In the genomic region with DNA sequence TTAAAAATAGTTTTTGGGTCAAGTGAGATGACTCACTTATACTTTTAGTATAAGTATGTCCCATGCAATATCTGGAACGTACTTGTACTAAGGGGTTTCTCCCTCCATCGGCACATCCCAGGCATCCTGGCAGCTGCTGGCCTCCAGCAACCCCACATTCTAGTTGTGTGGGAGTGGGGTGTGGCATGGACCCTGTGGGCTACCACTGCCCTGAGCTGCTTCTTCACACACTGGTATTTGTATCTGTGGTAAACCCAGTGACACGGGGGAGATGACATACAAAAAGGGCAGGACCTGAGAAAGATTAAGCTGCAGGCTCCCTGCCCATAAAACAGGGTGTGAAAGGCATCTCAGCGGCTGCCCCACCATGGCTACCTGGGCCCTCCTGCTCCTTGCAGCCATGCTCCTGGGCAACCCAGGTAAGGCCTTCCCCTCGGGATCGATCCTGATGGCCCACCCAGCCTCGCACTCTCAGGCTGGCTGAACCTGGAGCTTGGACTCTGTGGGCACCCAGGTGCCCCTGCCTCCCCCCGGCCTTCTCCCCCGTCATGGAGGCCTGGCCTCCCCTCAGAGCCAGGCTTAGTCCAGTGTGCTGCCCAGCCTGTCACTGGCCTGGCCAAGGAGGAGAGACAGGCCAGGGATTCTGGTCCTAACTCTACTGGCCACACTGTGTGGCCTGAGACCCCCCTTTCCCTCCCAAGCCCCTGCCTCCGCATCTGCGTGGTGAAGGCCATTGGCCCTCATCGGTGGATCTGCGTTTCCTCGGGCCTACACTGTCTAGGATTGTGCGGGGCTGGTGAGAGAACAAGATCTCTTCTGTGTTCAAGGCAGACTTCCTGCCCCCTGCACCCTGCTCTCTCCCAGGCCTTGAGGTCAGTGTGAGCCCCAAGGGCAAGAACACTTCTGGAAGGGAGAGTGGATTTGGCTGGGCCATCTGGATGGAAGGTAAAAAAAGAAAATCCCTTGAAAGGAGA, we compare ENCODE assay signal across 1 cellular context.
TF ChIP-seq lines count a peak whose summit lies in the region.

A gene (plus strand): TSS at position 307 of the 974 bp plus-strand sequence. CDS start 61 bp downstream, at position 368.

TF ChIP-seq in IMR-90, 13 proteins besides CTCF, POLR2A, EP300 and RAD21 (continued from another document):
- TF ChIP-seq CEBPB (IDR thresholded peaks at IDR 0.05; ENCODE audit: low read depth, low read length) (no peak), BHLHE40 (IDR thresholded peaks at IDR 0.05; ENCODE audit: low read depth, low read length) (no peak), MAZ (IDR thresholded peaks at IDR 0.05; ENCODE audit: borderline replicate concordance, low read depth, low read length) (no peak)
- TF ChIP-seq, protein P1, sequence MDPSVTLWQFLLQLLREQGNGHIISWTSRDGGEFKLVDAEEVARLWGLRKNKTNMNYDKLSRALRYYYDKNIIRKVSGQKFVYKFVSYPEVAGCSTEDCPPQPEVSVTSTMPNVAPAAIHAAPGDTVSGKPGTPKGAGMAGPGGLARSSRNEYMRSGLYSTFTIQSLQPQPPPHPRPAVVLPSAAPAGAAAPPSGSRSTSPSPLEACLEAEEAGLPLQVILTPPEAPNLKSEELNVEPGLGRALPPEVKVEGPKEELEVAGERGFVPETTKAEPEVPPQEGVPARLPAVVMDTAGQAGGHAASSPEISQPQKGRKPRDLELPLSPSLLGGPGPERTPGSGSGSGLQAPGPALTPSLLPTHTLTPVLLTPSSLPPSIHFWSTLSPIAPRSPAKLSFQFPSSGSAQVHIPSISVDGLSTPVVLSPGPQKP (IDR thresholded peaks at IDR 0.05; ENCODE audit: borderline replicate concordance, low read depth, low read length) = no peak
- TF ChIP-seq, protein P2, sequence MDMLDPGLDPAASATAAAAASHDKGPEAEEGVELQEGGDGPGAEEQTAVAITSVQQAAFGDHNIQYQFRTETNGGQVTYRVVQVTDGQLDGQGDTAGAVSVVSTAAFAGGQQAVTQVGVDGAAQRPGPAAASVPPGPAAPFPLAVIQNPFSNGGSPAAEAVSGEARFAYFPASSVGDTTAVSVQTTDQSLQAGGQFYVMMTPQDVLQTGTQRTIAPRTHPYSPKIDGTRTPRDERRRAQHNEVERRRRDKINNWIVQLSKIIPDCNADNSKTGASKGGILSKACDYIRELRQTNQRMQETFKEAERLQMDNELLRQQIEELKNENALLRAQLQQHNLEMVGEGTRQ (IDR thresholded peaks at IDR 0.05; ENCODE audit: low read depth, low read length) = no peak
